In genomic region chr11:132051704-132052103, GRCh38 we compare ENCODE assay signal across 27 cellular contexts.
"Had no signal": no experiment of that assay in that cellular context is flagged by ENCODE, and none has a peak within 500 bp of the region (broad histone marks: within the 10 kb centered on the region; RNA-seq: fewer than 3 reads in every experiment).

No MANE protein-coding gene starts in this region.

- DNase-seq: activated CD4-positive, alpha-beta T cell treated with anti-CD3 and anti-CD28 coated beads for 4 hours; activated CD4-positive, alpha-beta T cell treated with anti-CD3 and anti-CD28 coated beads, Interleukin-2, amount 50 U/mL, for 4 hours; activated CD8-positive, alpha-beta memory T cell treated with anti-CD3 and anti-CD28 coated beads, Interleukin-2, amount 50 U/mL, for 4 hours; activated gamma-delta T cell treated with Interleukin-2 at 50 U/mL for 16 hours; activated naive CD4-positive, alpha-beta T cell treated with anti-CD3 and anti-CD28 coated beads, Interleukin-2, amount 50 U/mL, for 16 hours; activated T-cell treated with anti-CD3 and anti-CD28 coated beads, Interleukin-2, amount 50 U/mL, for 1 hour; amniotic stem cell; central memory CD4-positive, alpha-beta T cell; effector memory CD8-positive, alpha-beta T cell; erythroblast; foreskin fibroblast; head of caudate nucleus; midbrain; naive thymus-derived CD8-positive, alpha-beta T cell; nucleus accumbens; right lobe of liver; spleen; stimulated activated naive CD4-positive, alpha-beta T cell; SW 1271; T-helper 9 cell; tibial artery; upper lobe of right lung had no signal

- H3K4me1 ChIP-seq: breast epithelium, right lobe of liver, spleen, suprapubic skin, tibial artery, upper lobe of right lung had no signal

- H3K9me3 ChIP-seq: breast epithelium, right lobe of liver, spleen, suprapubic skin, tibial artery, upper lobe of right lung had no signal

- H3K4me3 ChIP-seq: breast epithelium, coronary artery, dorsolateral prefrontal cortex, right lobe of liver, spleen, suprapubic skin, tibial artery, upper lobe of right lung had no signal

- H3K27ac ChIP-seq: breast epithelium, coronary artery, right lobe of liver, spleen, suprapubic skin, tibial artery, upper lobe of right lung, VCaP had no signal

- ATAC-seq: effector memory CD8-positive, alpha-beta T cell; naive thymus-derived CD8-positive, alpha-beta T cell; right lobe of liver; upper lobe of right lung had no signal

- H3K36me3 ChIP-seq: breast epithelium, right lobe of liver, spleen, suprapubic skin, tibial artery, upper lobe of right lung had no signal

- H3K27me3 ChIP-seq: dorsolateral prefrontal cortex, right lobe of liver, suprapubic skin, tibial artery, upper lobe of right lung had no signal
